In the genomic region with DNA sequence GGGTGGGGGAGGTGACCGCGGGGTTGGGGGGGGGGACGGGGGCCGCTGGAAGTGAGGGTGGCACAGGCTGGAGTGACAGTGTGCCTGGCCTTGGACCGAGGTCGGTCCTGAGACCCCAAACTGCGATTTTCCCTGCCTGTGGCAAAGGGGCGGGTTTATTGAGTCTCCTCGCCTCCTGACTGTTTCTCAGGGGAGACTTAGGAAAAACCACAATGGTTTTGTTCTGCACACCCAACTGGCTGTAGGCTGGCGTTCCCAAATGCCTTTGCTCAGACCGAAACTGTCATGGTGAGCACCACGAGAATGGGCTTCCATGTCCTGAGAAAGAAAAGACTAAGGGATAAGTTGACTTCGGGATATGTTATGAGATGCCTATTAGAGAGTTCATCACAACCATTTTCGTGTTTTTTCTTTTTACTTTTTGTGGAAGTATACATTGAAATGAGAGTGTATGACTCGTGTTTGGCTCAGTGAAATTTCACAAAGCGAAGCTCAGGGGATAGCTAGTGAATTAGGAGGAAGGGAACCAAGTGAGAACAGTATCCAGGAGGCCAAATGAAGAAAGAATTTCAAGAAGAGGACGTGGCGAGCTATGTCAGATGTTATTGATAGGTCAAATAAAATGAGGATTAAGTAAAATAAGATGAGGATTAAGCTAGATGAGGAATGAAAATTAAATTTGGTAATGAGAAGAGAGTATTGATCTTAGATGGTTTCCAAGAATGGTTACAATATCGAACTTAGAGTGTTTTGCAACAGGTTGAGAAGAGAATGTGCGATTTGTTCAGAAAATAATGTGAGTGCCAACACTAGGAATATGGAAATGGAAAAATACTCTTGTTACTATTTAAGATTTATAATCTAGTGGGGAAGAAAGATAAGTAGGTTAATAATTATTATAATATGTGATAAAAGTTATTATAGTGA, we compare ENCODE assay signal across 1 cellular context.
TF ChIP-seq lines count a peak whose summit lies in the region.

No MANE protein-coding gene starts in this region.

TF ChIP-seq in IMR-90, 13 proteins besides CTCF, POLR2A, EP300 and RAD21:
- TF ChIP-seq CEBPB (IDR thresholded peaks at IDR 0.05; ENCODE audit: low read depth, low read length) (no peak), RFX5 (IDR thresholded peaks at IDR 0.05; ENCODE audit: low read depth, low read length) (no peak), NFE2L2 (IDR thresholded peaks at IDR 0.05; ENCODE audit: low read depth, low read length) (no peak), MAZ (IDR thresholded peaks at IDR 0.05; ENCODE audit: borderline replicate concordance, low read depth, low read length) (no peak), MAFK (IDR thresholded peaks at IDR 0.05; ENCODE audit: low read depth, low read length) (no peak), BHLHE40 (IDR thresholded peaks at IDR 0.05; ENCODE audit: low read depth, low read length) (no peak), MXI1 (IDR thresholded peaks at IDR 0.05; ENCODE audit: borderline replicate concordance, low read depth, low read length) (peak; percentile 44; the same call in 1 of the 2 replicates)
- TF ChIP-seq, protein P1, sequence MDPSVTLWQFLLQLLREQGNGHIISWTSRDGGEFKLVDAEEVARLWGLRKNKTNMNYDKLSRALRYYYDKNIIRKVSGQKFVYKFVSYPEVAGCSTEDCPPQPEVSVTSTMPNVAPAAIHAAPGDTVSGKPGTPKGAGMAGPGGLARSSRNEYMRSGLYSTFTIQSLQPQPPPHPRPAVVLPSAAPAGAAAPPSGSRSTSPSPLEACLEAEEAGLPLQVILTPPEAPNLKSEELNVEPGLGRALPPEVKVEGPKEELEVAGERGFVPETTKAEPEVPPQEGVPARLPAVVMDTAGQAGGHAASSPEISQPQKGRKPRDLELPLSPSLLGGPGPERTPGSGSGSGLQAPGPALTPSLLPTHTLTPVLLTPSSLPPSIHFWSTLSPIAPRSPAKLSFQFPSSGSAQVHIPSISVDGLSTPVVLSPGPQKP (IDR thresholded peaks at IDR 0.05; ENCODE audit: borderline replicate concordance, low read depth, low read length) = no peak
